ENCODE assay signal across 29 cellular contexts in the genomic region with DNA sequence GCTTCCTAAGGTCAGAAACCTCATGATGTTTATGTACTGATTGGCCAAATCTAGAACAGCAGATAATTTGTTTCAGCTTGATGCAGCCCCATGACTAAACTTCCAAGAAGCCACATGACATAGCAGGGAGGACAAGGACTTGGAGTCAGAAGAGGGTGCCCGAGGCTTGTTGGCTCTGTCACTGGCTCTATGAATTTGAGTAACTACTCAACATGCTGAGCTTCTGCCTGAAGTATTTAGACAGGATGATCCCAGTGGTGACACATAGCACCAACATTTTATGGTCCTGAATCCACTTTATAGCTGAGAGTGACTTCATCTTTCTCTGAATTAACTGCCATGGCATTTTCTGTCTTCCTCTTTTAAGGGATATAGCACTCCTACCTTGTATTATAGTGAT. TPM values are rescaled to one million over a fixed set of nuclear protein-coding genes. Genes with fewer than 3 reads are reported as not detected.
DNase-seq lines count a peak whose midpoint lies in the region; FAIRE-seq and TF ChIP-seq lines count a peak whose summit lies in the region.
"Had no signal": no experiment of that assay in that cellular context is flagged by ENCODE, and none has a peak within 500 bp of the region (broad histone marks: within the 10 kb centered on the region; RNA-seq: fewer than 3 reads in every experiment).

No MANE protein-coding gene starts in this region.

- TF ChIP-seq POLR2A in H54 (IDR thresholded peaks at IDR 0.05; ENCODE audit: low read depth, low read length), result no peak

- DNase-seq in AG09309 (ENCODE audit: low read depth) (peak; percentile 62), H54 (ENCODE audit: insufficient read length, low spot score) (peak; percentile 18), RPMI7951 (ENCODE audit: low read depth) (peak; percentile 51), fibroblast of mammary gland (ENCODE audit: low read depth) (peak; percentile 84), G401 (ENCODE audit: low spot score) (no peak), DMS153 treated with DMSO at 0.1 percent for 48 hours (lab: John Stamatoyannopoulos, UW; ENCODE audit: unreplicated experiment) (no peak), GM10266 (ENCODE audit: extremely low spot score) (no peak)
- no peak for DNase-seq in activated CD4-positive, alpha-beta T cell treated with anti-CD3 and anti-CD28 coated beads for 4 hours
- DNase-seq: activated CD8-positive, alpha-beta T cell treated with anti-CD3 and anti-CD28 coated beads for 36 hours; activated effector memory CD4-positive, alpha-beta T cell treated with anti-CD3 and anti-CD28 coated beads, Interleukin-2, amount 50 U/mL, for 16 hours; activated T-cell treated with anti-CD3 and anti-CD28 coated beads for 4 hours; body of pancreas; Calu3; gastrocnemius medialis; immature natural killer cell; left lung; natural killer cell; NCI-H1105 treated with DMSO at 0.1 percent for 48 hours; NCI-H2081 treated with DMSO at 0.1 percent for 48 hours; NCI-H446; ovary; PC-9; retina; SIG-M5; stimulated activated CD4-positive, alpha-beta T cell treated with anti-CD3 and anti-CD28 coated beads, Interleukin-2, amount 100 ng/mL, for 48 hours; substantia nigra; upper lobe of right lung had no signal

- in situ Hi-C loops in G401 (cut with HindIII; ENCODE audit: low sequenced_read_pairs), result no loop called here

- H3K4me3 ChIP-seq in AG09309 (ENCODE audit: control insufficient read depth, low read depth, low read length), result no peak overlapping the region
- H3K4me3 ChIP-seq in fibroblast of mammary gland (ENCODE audit: control insufficient read depth, low read depth, low read length), result no peak overlapping the region
- H3K4me3 ChIP-seq: body of pancreas, gastrocnemius medialis, GM23338, hepatocyte, left lung, ovary, PC-9, upper lobe of right lung had no signal

- peak; percentile 70 for FAIRE-seq in H54 (lab: Jason Lieb, UNC)

- no peak for TF ChIP-seq CTCF in AG09309 (IDR thresholded peaks at IDR 0.05; ENCODE audit: control insufficient read depth, insufficient read depth, low read depth, low read length, missing control alignments)
- no peak for TF ChIP-seq CTCF in fibroblast of mammary gland (conservative IDR thresholded peaks at IDR 0.05; ENCODE audit: control insufficient read depth, insufficient read depth, low read depth, low read length)
- TF ChIP-seq CTCF in GM10266 (IDR thresholded peaks at IDR 0.05; ENCODE audit: control insufficient read depth, insufficient read depth, low read depth, missing control alignments), result no peak

RNA-seq across cellular contexts. Expression of a gene that starts 13.5 kb away (rescaled TPM):
- 9.1 and 13.6 TPM in 2 replicates for total RNA-seq in RPMI7951 (2014; rRNA removed; shearing (Covaris generic))
- not detected in 2 replicates for total RNA-seq in G401 (2014; rRNA removed; shearing (Covaris generic))
- total RNA-seq: activated CD8-positive, alpha-beta T cell treated with anti-CD3 and anti-CD28 coated beads for 36 hours; natural killer cell; PC-9 had no signal

Comparison
In these comparisons a context has a peak if more than half of its experiments do, and no peak if none do; other contexts are left out.
1. DNase-seq: peak in AG09309 (single experiment), H54 (single experiment), RPMI7951 (single experiment) and fibroblast of mammary gland (single experiment); none in G401 (single experiment), DMS153 treated with DMSO at 0.1 percent for 48 hours (single experiment), GM10266 (single experiment) and activated CD4-positive, alpha-beta T cell treated with anti-CD3 and anti-CD28 coated beads for 4 hours (0 of 2).
2. RNA of a gene that starts 13.5 kb away (total RNA-seq): 9.1 to 13.6 TPM in RPMI7951; not detected in G401; every median in the first group is over 10 times any median in the second.